8 cellular contexts compared by ENCODE assay signal in genomic region chr10:88553116-88553752, GRCh38. TPM values are rescaled to one million over a fixed set of nuclear protein-coding genes. Genes with fewer than 3 reads are reported as not detected.
DNase-seq lines count a peak whose midpoint lies in the region; ATAC-seq, FAIRE-seq and TF ChIP-seq lines count a peak whose summit lies in the region.

No MANE protein-coding gene starts in this region.

- H3K9me3 ChIP-seq in SJCRH30 (replicated peaks) (no peaks in the 10 kb centered on the region), K562 (replicated peaks; ENCODE audit: control insufficient read depth, insufficient read depth, low read depth, low read length) (no peaks in the 10 kb centered on the region), small intestine (ENCODE audit: control insufficient read depth, low read depth) (no peaks in the 10 kb centered on the region)

- intact Hi-C loops in K562 (cut with micrococcal nuclease) (loop anchor here (2.0 kb wide), 1 partner anchor 702 kb away; no protein-coding TSS in a partner anchor), posterior vena cava (cut with DNase I) (loop anchor here in 1 of 2 donors (10.0 kb wide), 1 partner anchor 688 kb away; the partner anchor contains the start of genes KLLN and PTEN)

- no peaks in the 10 kb centered on the region for H3K36me3 ChIP-seq in SJCRH30
- no peaks in the 10 kb centered on the region for H3K36me3 ChIP-seq in K562 (ENCODE audit: control insufficient read depth, insufficient read depth, low read length)
- no peaks in the 10 kb centered on the region for H3K36me3 ChIP-seq in small intestine (ENCODE audit: control insufficient read depth in 2 of 2, insufficient read depth in 2 of 2, low read length in 2 of 2)

- H3K4me3 ChIP-seq in SJCRH30 = no peak overlapping the region
- H3K4me3 ChIP-seq in K562 = no peak overlapping the region
- no peak overlapping the region for H3K4me3 ChIP-seq in small intestine (ENCODE audit: low read depth in 1 of 2, low read length in 2 of 2)

- H3K4me1 ChIP-seq in SJCRH30 (no peaks in the 10 kb centered on the region), K562 (replicated peaks in 1 of 2; ENCODE audit: control insufficient read depth in 2 of 2, insufficient read depth in 2 of 2, low read length in 2 of 2) (no peaks in the 10 kb centered on the region), small intestine (ENCODE audit: control insufficient read depth in 2 of 2, insufficient read depth in 1 of 2, low read depth in 1 of 2, low read length in 1 of 2) (no peaks in the 10 kb centered on the region)

- WGBS in K562 (ENCODE audit: insufficient coverage, low coverage, missing lambda C conversion rate) = 0% methylated on average over 2 of the region's 2 CpGs
- 86 to 89% (median 87%) methylated on average over 2 of the region's 2 CpGs for WGBS in small intestine, 3 donors

- FAIRE-seq in K562 (lab: Jason Lieb, UNC) (no peak), small intestine (lab: Jason Lieb, UNC) (peak; percentile 65)

- no peaks in the 10 kb centered on the region for H3K9me1 ChIP-seq in K562 (ENCODE audit: control insufficient read depth, insufficient read depth, low read length)

- no peaks in the 10 kb centered on the region for H3K27me3 ChIP-seq in SJCRH30
- no peaks in the 10 kb centered on the region for H3K27me3 ChIP-seq in K562 (ENCODE audit: control insufficient read depth in 2 of 2, insufficient read depth in 2 of 2, low read length in 2 of 2)
- H3K27me3 ChIP-seq in small intestine (ENCODE audit: control insufficient read depth in 2 of 2, insufficient read depth in 2 of 2, low read length in 2 of 2) = no peaks in the 10 kb centered on the region

- peak in 1 of 3 experiments; percentile 29; a peak in 1 of 6 replicates for TF ChIP-seq CTCF in K562 (IDR thresholded peaks at IDR 0.05 in 2 of 3, conservative IDR thresholded peaks at IDR 0.05 in 1 of 3; ENCODE audit: insufficient read depth in 2 of 3, low read depth in 1 of 3, low read length in 3 of 3)

- POLR2A ChIA-PET in K562 (lab: Yijun Ruan, JAX) = no interaction called here

- CTCF ChIA-PET in K562 (lab: Yijun Ruan, JAX; ENCODE audit: low intra/inter-chr PET ratio) = no interaction called here

- peak; percentile 69 to 70 for TF ChIP-seq RAD21 in K562 (CRISPR knock-in tag; conservative IDR thresholded peaks at IDR 0.05 in 1 of 2, IDR thresholded peaks at IDR 0.05 in 1 of 2)

- peak; percentile 31 for DNase-seq in Daoy (ENCODE audit: low read depth)
- DNase-seq in KBM-7 = peak; percentile 71
- DNase-seq in SJCRH30 = peak; percentile 9 to 56
- DNase-seq in K562 (ENCODE audit: extremely low read depth in 1 of 4, low spot score in 3 of 4) = peak; percentile 3 to 9 (median 4)
- DNase-seq in hypothalamus (lab: John Stamatoyannopoulos, UW) = peak in 26 of 51 donors; percentile 0 to 50 (median 12)
- DNase-seq in small intestine = peak; percentile 71
- DNase-seq in posterior vena cava (ENCODE audit: low spot score) = no peak

- no peaks in the 10 kb centered on the region for H4K20me1 ChIP-seq in K562 (replicated peaks; ENCODE audit: control insufficient read depth, insufficient read depth, low read length)

- TF ChIP-seq EP300 in K562 (IDR thresholded peaks at IDR 0.05; ENCODE audit: low read length) = no peak

- H3K4me2 ChIP-seq in K562 (ENCODE audit: insufficient read depth, low read length) = no peak overlapping the region

- in situ Hi-C loops in KBM-7 (cut with MboI; ENCODE audit: low pct_unique_long_range_greater_than_20kb, low sequenced_read_pairs) (no loop called here), K562 (cut with MboI) (no loop called here)

- ATAC-seq in GM21528 (IDR thresholded peaks at IDR 0.05; ENCODE audit: low FRiP score, unreplicated experiment) = peak; percentile 79
- ATAC-seq in K562 = peak; percentile 29; the same call in 1 of the 3 replicates

- TF ChIP-seq POLR2A in K562 (conservative IDR thresholded peaks at IDR 0.05) = no peak

- BruUV-seq in K562 (replicated peaks; lab: Mats Ljungman, UMichigan) = no TSS peak

- H3K27ac ChIP-seq in SJCRH30 (no peak overlapping the region), K562 (ENCODE audit: extremely low read depth, low read depth, low read length) (no peak overlapping the region), small intestine (ENCODE audit: low read depth in 1 of 2, low read length in 1 of 2) (no peak overlapping the region)

- no peaks in the 10 kb centered on the region for H3K79me2 ChIP-seq in K562 (ENCODE audit: control insufficient read depth, insufficient read depth, low read length)

- H2AFZ ChIP-seq in K562 (ENCODE audit: low read depth, low read length) = no peak overlapping the region

- H3K9ac ChIP-seq in K562 (ENCODE audit: insufficient read depth in 1 of 2, low read depth in 2 of 2, low read length in 2 of 2) = no peak overlapping the region

TF ChIP-seq in K562, 482 proteins besides CTCF, POLR2A, EP300 and RAD21 (continues in another document):
- TF ChIP-seq NUFIP1 (IDR thresholded peaks at IDR 0.05; ENCODE audit: partially characterized antibody) (no peak), HOMEZ (CRISPR knock-in tag; IDR thresholded peaks at IDR 0.05) (no peak), ZNF140 (CRISPR knock-in tag; IDR thresholded peaks at IDR 0.05) (no peak), HDAC3 (IDR thresholded peaks at IDR 0.05; ENCODE audit: borderline replicate concordance, partially characterized antibody) (no peak), GTF2E2 (tag; IDR thresholded peaks at IDR 0.05) (no peak)

RNA-seq across cellular contexts. Expression of gene RNLS, which starts 29.9 kb away (rescaled TPM):
- total RNA-seq in Daoy (2014; rRNA removed; shearing (Covaris generic)) = 4.3 and 13.9 TPM in 2 replicates
- not detected in 2 replicates for total RNA-seq in SJCRH30 (2014; rRNA removed; shearing (Covaris generic))
- 0.16 and 1.4 TPM in 2 replicates for total RNA-seq in K562 (2011; cell fraction: chromatin; rRNA removed; ENCODE audit: low replicate concordance)
- total RNA-seq in K562 (2011; cell fraction: nucleolus; rRNA removed) = 1.2 and 1.3 TPM in 2 replicates
- total RNA-seq in K562 (2011; cell fraction: nucleoplasm; rRNA removed) = not detected in 2 replicates
- 0.86 TPM in 1 of 2 replicates, not detected in the other for total RNA-seq in K562 (2014; rRNA removed)
- total RNA-seq in K562 (2014; rRNA removed; fragmentation: Illumina TruSeq; extraction: Trizol) = 0.26 and 0.51 TPM in 2 replicates
- total RNA-seq in K562 (2015; rRNA removed; fragmentation: Illumina TruSeq; extraction: Trizol) = 0.45 and 0.72 TPM in 2 replicates
- 0.22 TPM in 1 of 2 replicates, not detected in the other for total RNA-seq in K562 (2021)
- 0.05 and 0.25 TPM in 2 replicates for polyA plus RNA-seq in K562 (2011; rRNA removed)
- 0.09 TPM in 1 of 2 replicates, not detected in the other for polyA plus RNA-seq in K562 (2011; cell fraction: cytosol; rRNA removed)
- not detected in 2 replicates for polyA plus RNA-seq in K562 (2011; cell fraction: nucleus; rRNA removed)
- polyA plus RNA-seq in K562 (2012) = 0.91 and 1.7 TPM in 2 replicates
- 0.21 and 0.42 TPM in 2 replicates for polyA plus RNA-seq in K562 (2014; fragmentation: Illumina TruSeq; extraction: Trizol)
- polyA plus RNA-seq in K562 (2014; fragmentation: Nextera tagmentation; extraction: Ambion mirVana) = under 1 TPM in 1 of 2 experiments, not detected in 1; 0.14 TPM
- polyA plus RNA-seq in K562 (2014; rRNA removed) = 0.36 and 0.41 TPM in 2 replicates
- polyA minus RNA-seq in K562 (2011; rRNA and poly(A)+ RNA removed) = 0.42 TPM in 1 of 2 replicates, not detected in the other
- not detected in 2 replicates for polyA minus RNA-seq in K562 (2011; cell fraction: cytosol; rRNA and poly(A)+ RNA removed)
- polyA minus RNA-seq in K562 (2011; cell fraction: nucleus; rRNA and poly(A)+ RNA removed) = 0.27 TPM in 1 of 2 replicates, not detected in the other
- 10 to 100 TPM in 2 of 3 donors, 1 to 10 TPM in 1; 8.6 to 14.8 (median 10.9) TPM for polyA plus RNA-seq in small intestine
- total RNA-seq in posterior vena cava = 10 to 100 TPM in 1 of 2 donors, 1 to 10 TPM in 1; 6.3 to 11.2 TPM

RNA-seq across cellular contexts. Expression of gene LIPJ, which starts 33.3 kb away (rescaled TPM):
- total RNA-seq in Daoy (2014; rRNA removed; shearing (Covaris generic)) = not detected in 2 replicates
- total RNA-seq in SJCRH30 (2014; rRNA removed; shearing (Covaris generic)) = not detected in 2 replicates
- not detected in 2 replicates for total RNA-seq in K562 (2011; cell fraction: chromatin; rRNA removed; ENCODE audit: low replicate concordance)
- not detected in 2 replicates for total RNA-seq in K562 (2011; cell fraction: nucleolus; rRNA removed)
- total RNA-seq in K562 (2011; cell fraction: nucleoplasm; rRNA removed) = not detected in 2 replicates
- total RNA-seq in K562 (2014; rRNA removed) (not detected in 2 replicates), K562 (2014; rRNA removed; fragmentation: Illumina TruSeq; extraction: Trizol) (not detected in 2 replicates), K562 (2015; rRNA removed; fragmentation: Illumina TruSeq; extraction: Trizol) (not detected in 2 replicates), K562 (2021) (not detected in 2 replicates), posterior vena cava (under 1 TPM; 0.14 TPM)
- polyA plus RNA-seq in K562 (2011; rRNA removed) (not detected in 2 replicates), K562 (2014; fragmentation: Illumina TruSeq; extraction: Trizol) (not detected in 2 replicates), K562 (2014; fragmentation: Nextera tagmentation; extraction: Ambion mirVana) (not detected), K562 (2014; rRNA removed) (not detected in 2 replicates), small intestine (under 1 TPM in 1 of 3 donors, not detected in 2; 0.31 TPM)
- not detected in 2 replicates for polyA plus RNA-seq in K562 (2011; cell fraction: cytosol; rRNA removed)
- not detected in 2 replicates for polyA plus RNA-seq in K562 (2011; cell fraction: nucleus; rRNA removed)
- polyA plus RNA-seq in K562 (2012) = not detected in 2 replicates
- polyA minus RNA-seq in K562 (2011; rRNA and poly(A)+ RNA removed) = not detected in 2 replicates
- polyA minus RNA-seq in K562 (2011; cell fraction: cytosol; rRNA and poly(A)+ RNA removed) = not detected in 2 replicates
- polyA minus RNA-seq in K562 (2011; cell fraction: nucleus; rRNA and poly(A)+ RNA removed) = not detected in 2 replicates
